Comparison of ENCODE assay signal across 1 cellular context in genomic region chr2:158182681-158183350, GRCh38.
TF ChIP-seq lines count a peak whose summit lies in the region.

No MANE protein-coding gene starts in this region.

TF ChIP-seq in GM23338, 12 proteins besides CTCF, POLR2A, EP300 and RAD21 (continued from another document):
- no peak for TF ChIP-seq REST (IDR thresholded peaks at IDR 0.05; ENCODE audit: unreplicated experiment)
- TF ChIP-seq JUNB (IDR thresholded peaks at IDR 0.05; ENCODE audit: unreplicated experiment) = no peak
